ENCODE assay signal across 8 cellular contexts in genomic region chr5:113612060-113612496, GRCh38.
A peak's percentile ranks its signal among the peaks of the same experiment; 100 is the strongest.
DNase-seq lines count a peak whose midpoint lies in the region; ATAC-seq and TF ChIP-seq lines count a peak whose summit lies in the region.

No MANE protein-coding gene starts in this region.

- H2AK5ac ChIP-seq in mesendoderm (ENCODE audit: low read length), result no peak overlapping the region

- no peak overlapping the region for H3K23ac ChIP-seq in mesendoderm (ENCODE audit: low read length)

- no peaks in the 10 kb centered on the region for H3K79me2 ChIP-seq in OCI-LY1 (ENCODE audit: insufficient read depth, low read length)
- H3K79me2 ChIP-seq in mesendoderm (ENCODE audit: control insufficient read depth, insufficient read depth, low read length), result no peaks in the 10 kb centered on the region

- no peak overlapping the region for H2AFZ ChIP-seq in OCI-LY1 (ENCODE audit: low read length)

- H3K4me2 ChIP-seq in OCI-LY1 (ENCODE audit: low read length), result no peak overlapping the region
- H3K4me2 ChIP-seq in mesendoderm (ENCODE audit: low read length), result no peak overlapping the region

- H4K20me1 ChIP-seq in OCI-LY1 (ENCODE audit: insufficient read depth, low read length), result no peaks in the 10 kb centered on the region

- no peak overlapping the region for H3K18ac ChIP-seq in mesendoderm (ENCODE audit: low read length)

- H3K27me3 ChIP-seq in OCI-LY1 (ENCODE audit: insufficient read depth, low read length) (no peaks in the 10 kb centered on the region; the same call in 1 of the 2 replicates), mesendoderm (ENCODE audit: insufficient read depth, low read length, poor library complexity) (no peaks in the 10 kb centered on the region)

- H2BK120ac ChIP-seq in mesendoderm (ENCODE audit: low read depth, low read length), result no peak overlapping the region

- H3K79me1 ChIP-seq in mesendoderm (ENCODE audit: low read length), result no peaks in the 10 kb centered on the region

- H3K36me3 ChIP-seq in OCI-LY1 (ENCODE audit: insufficient read depth, low read length), result no peaks in the 10 kb centered on the region
- H3K36me3 ChIP-seq in mesendoderm (ENCODE audit: control insufficient read depth, insufficient read depth, low read length), result no peaks in the 10 kb centered on the region

- H3K4me1 ChIP-seq in OCI-LY1 (ENCODE audit: insufficient read depth, low read length, severe bottlenecking), result no peaks in the 10 kb centered on the region
- H3K4me1 ChIP-seq in mesendoderm (ENCODE audit: control insufficient read depth, low read depth, low read length), result no peaks in the 10 kb centered on the region

- no peak overlapping the region for H3K27ac ChIP-seq in OCI-LY1 (ENCODE audit: low read depth, low read length, poor library complexity, severe bottlenecking)
- H3K27ac ChIP-seq in mesendoderm (ENCODE audit: low read depth, low read length), result no peak overlapping the region

- DNase-seq in COLO829 (ENCODE audit: low spot score) (peak; percentile 40), dermis blood vessel endothelial cell (peak; percentile 59), mesendoderm (peak; percentile 50), nucleus accumbens (lab: John Stamatoyannopoulos, UW) (no peak)
- no peak for DNase-seq in stimulated activated CD8-positive, alpha-beta memory T cell treated with anti-CD3 and anti-CD28 coated beads, Interleukin-4, amount 100 ng/mL, for 48 hours

- H4K8ac ChIP-seq in mesendoderm (ENCODE audit: low read depth, low read length), result no peak overlapping the region

- no peak overlapping the region for H3K56ac ChIP-seq in mesendoderm (ENCODE audit: low read length)

- H3K4ac ChIP-seq in mesendoderm (ENCODE audit: low read depth, low read length), result no peak overlapping the region

- H3K9me3 ChIP-seq in OCI-LY1 (ENCODE audit: low read length), result no peaks in the 10 kb centered on the region

- WGBS in mesendoderm (ENCODE audit: extremely low coverage, insufficient coverage, low lambda C conversion rate), result no CpG with 5 or more reads among the region's 4 CpGs

- no peak overlapping the region for H2BK15ac ChIP-seq in mesendoderm (replicated peaks; ENCODE audit: low read depth)

- no peak overlapping the region for H4K5ac ChIP-seq in mesendoderm (ENCODE audit: low read length)

- H3K9me2 ChIP-seq in OCI-LY1 (ENCODE audit: low read depth, low read length), result no peaks in the 10 kb centered on the region

- H3K4me3 ChIP-seq in OCI-LY1 (ENCODE audit: low read depth, low read length, poor library complexity, severe bottlenecking) (no peak overlapping the region), mesendoderm (ENCODE audit: low read length) (no peak overlapping the region)

- ATAC-seq in GM18907 (IDR thresholded peaks at IDR 0.05; ENCODE audit: unreplicated experiment) (peak; percentile 87), HG03103 (IDR thresholded peaks at IDR 0.05; ENCODE audit: low read depth, unreplicated experiment) (peak; percentile 92)

- peak; percentile 67 for TF ChIP-seq CTCF in OCI-LY1 (IDR thresholded peaks at IDR 0.05; ENCODE audit: low read length)

- H2BK5ac ChIP-seq in mesendoderm (ENCODE audit: low read length), result no peak overlapping the region

- H3K9ac ChIP-seq in OCI-LY1 (ENCODE audit: low read length) (no peak overlapping the region), mesendoderm (ENCODE audit: low read length) (no peak overlapping the region)

- H3F3A ChIP-seq in OCI-LY1 (ENCODE audit: insufficient read depth, low read length), result no peaks in the 10 kb centered on the region

Comparison
In these comparisons a context has a peak if more than half of its experiments do, and no peak if none do; other contexts are left out.
1. DNase-seq: peak in COLO829 (single experiment), dermis blood vessel endothelial cell (single experiment) and mesendoderm (single experiment); none in nucleus accumbens (0 of 56) and stimulated activated CD8-positive, alpha-beta memory T cell treated with anti-CD3 and anti-CD28 coated beads, Interleukin-4, amount 100 ng/mL, for 48 hours (single experiment).